In the genomic region with DNA sequence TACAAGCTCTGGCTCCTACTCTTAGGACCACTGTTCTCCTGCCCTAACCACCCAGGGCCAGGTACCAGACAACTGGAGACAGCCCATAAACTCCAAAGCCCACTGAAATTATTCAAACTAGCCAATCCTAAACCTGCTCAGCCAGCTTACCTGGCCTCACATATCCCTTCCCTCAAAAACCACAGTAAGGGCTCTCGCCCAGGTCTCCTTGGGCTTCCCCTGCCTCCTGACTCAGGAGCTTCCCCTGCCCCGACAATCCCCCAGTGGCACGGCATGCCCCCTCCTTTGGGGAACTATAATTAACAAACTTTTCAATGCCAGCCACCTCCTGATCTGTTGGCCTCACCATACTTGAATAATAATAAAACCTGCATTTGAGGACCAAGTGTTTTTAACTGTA, we compare ENCODE assay signal across 22 cellular contexts.
DNase-seq lines count a peak whose midpoint lies in the region; ATAC-seq and TF ChIP-seq lines count a peak whose summit lies in the region.
"Had no signal": no experiment of that assay in that cellular context is flagged by ENCODE, and none has a peak within 500 bp of the region (broad histone marks: within the 10 kb centered on the region; RNA-seq: fewer than 3 reads in every experiment).

No MANE protein-coding gene starts in this region.

- peaks cover 53% of the 10 kb centered on the region for H3K36me3 Mint-ChIP-seq in activated naive CD4-positive, alpha-beta T cell treated with anti-CD3 and anti-CD28 coated beads, Interleukin-2, amount 10 ng/mL, durations not matched to agents 7 days and 5 days
- peaks cover 53% of the 10 kb centered on the region for H3K36me3 Mint-ChIP-seq in stimulated activated memory B cell treated with anti-CD40 and anti-IgM and Interleukin-4, amounts not matched to agents 10 μg/mL and 1 μg/mL and 100 μg/mL, for 72 hours

- H3K4me3 ChIP-seq in KMS-11 (IDR thresholded peaks at IDR 0.05; ENCODE audit: insufficient read depth, low read depth, low read length) (no peak overlapping the region), hepatocyte (no peak overlapping the region), brain microvascular endothelial cell (ENCODE audit: low read depth, low read length) (no peak overlapping the region)
- H3K4me3 ChIP-seq: colonic mucosa, esophagus squamous epithelium, heart right ventricle, lung, psoas muscle, thyroid gland had no signal

- no peak overlapping the region; the same call in 1 of the 2 replicates for H3K27ac ChIP-seq in KMS-11
- H3K27ac ChIP-seq in hepatocyte = peak overlapping the region; percentile 56
- H3K27ac ChIP-seq in brain microvascular endothelial cell = no peak overlapping the region
- H3K27ac ChIP-seq: colonic mucosa, psoas muscle, thyroid gland had no signal

- WGBS in hepatocyte (ENCODE audit: low lambda C conversion rate, missing lambda C conversion rate) = 86% methylated on average over 3 of the region's 3 CpGs

- peaks cover 8% of the 10 kb centered on the region for H3K4me1 Mint-ChIP-seq in activated naive CD4-positive, alpha-beta T cell treated with anti-CD3 and anti-CD28 coated beads, Interleukin-2, amount 10 ng/mL, durations not matched to agents 7 days and 5 days
- H3K4me1 Mint-ChIP-seq in stimulated activated memory B cell treated with anti-CD40 and anti-IgM and Interleukin-4, amounts not matched to agents 10 μg/mL and 1 μg/mL and 100 μg/mL, for 72 hours = peaks cover 28% of the 10 kb centered on the region

- no peaks in the 10 kb centered on the region for H3K9me2 ChIP-seq in hepatocyte (replicated peaks; ENCODE audit: insufficient read depth)

- TF ChIP-seq CTCF in KMS-11 (conservative IDR thresholded peaks at IDR 0.05; ENCODE audit: low read depth, low read length) = no peak
- TF ChIP-seq CTCF in hepatocyte (IDR thresholded peaks at IDR 0.05; ENCODE audit: poor library complexity) = no peak
- no peak for TF ChIP-seq CTCF in brain microvascular endothelial cell (IDR thresholded peaks at IDR 0.05; ENCODE audit: low read depth, low read length, missing control alignments)

- H3K27me3 ChIP-seq in KMS-11 (ENCODE audit: insufficient read depth, low read depth) (no peaks in the 10 kb centered on the region), hepatocyte (no peaks in the 10 kb centered on the region), brain microvascular endothelial cell (replicated peaks) (no peaks in the 10 kb centered on the region)
- H3K27me3 ChIP-seq: colonic mucosa, esophagus squamous epithelium, heart right ventricle, thyroid gland had no signal

- H3K9me3 Mint-ChIP-seq in activated naive CD4-positive, alpha-beta T cell treated with anti-CD3 and anti-CD28 coated beads, Interleukin-2, amount 10 ng/mL, durations not matched to agents 7 days and 5 days = no peaks in the 10 kb centered on the region
- H3K9me3 Mint-ChIP-seq in stimulated activated memory B cell treated with anti-CD40 and anti-IgM and Interleukin-4, amounts not matched to agents 10 μg/mL and 1 μg/mL and 100 μg/mL, for 72 hours = no peaks in the 10 kb centered on the region
- H3K9me3 Mint-ChIP-seq: activated CD4-positive, alpha-beta memory T cell treated with anti-CD3 and anti-CD28 coated beads for 36 hours had no signal

- CTCF ChIA-PET in activated naive CD4-positive, alpha-beta T cell treated with anti-CD3 and anti-CD28 coated beads, Interleukin-2, amount 10 ng/mL, durations not matched to agents 7 days and 5 days (lab: Charles Lee) = interaction anchor here (0.5 kb wide), 1 partner anchor 80 kb away, joined by 3 read pairs; no protein-coding TSS in a partner anchor

- in situ Hi-C loops in brain microvascular endothelial cell (cut with HindIII; ENCODE audit: low pct_ligation_motif_present, low sequenced_read_pairs) = no loop called here

- no peak overlapping the region for H3K9ac ChIP-seq in KMS-11

- H2AFZ ChIP-seq in KMS-11 (ENCODE audit: low read depth) (no peak overlapping the region), hepatocyte (no peak overlapping the region)

- peak overlapping the region; percentile 64 for H3K27ac Mint-ChIP-seq in activated naive CD4-positive, alpha-beta T cell treated with anti-CD3 and anti-CD28 coated beads, Interleukin-2, amount 10 ng/mL, durations not matched to agents 7 days and 5 days
- H3K27ac Mint-ChIP-seq in stimulated activated memory B cell treated with anti-CD40 and anti-IgM and Interleukin-4, amounts not matched to agents 10 μg/mL and 1 μg/mL and 100 μg/mL, for 72 hours = peak overlapping the region; percentile 74

- H3K79me2 ChIP-seq in KMS-11 (ENCODE audit: insufficient read depth, low read depth) (peaks cover 10% of the 10 kb centered on the region; the same call in 1 of the 2 replicates), hepatocyte (no peaks in the 10 kb centered on the region)

- peaks cover 99% of the 10 kb centered on the region for H3K4me1 ChIP-seq in KMS-11 (ENCODE audit: low read depth, poor library complexity, severe bottlenecking)
- H3K4me1 ChIP-seq in hepatocyte (ENCODE audit: insufficient read depth) = peaks cover 19% of the 10 kb centered on the region
- H3K4me1 ChIP-seq: colonic mucosa, psoas muscle had no signal

- DNase-seq in activated naive CD4-positive, alpha-beta T cell treated with anti-CD3 and anti-CD28 coated beads, Interleukin-2, amount 10 ng/mL, durations not matched to agents 7 days and 5 days = no peak
- DNase-seq in activated naive CD4-positive, alpha-beta T cell (lab: John Stamatoyannopoulos, UW) = no peak
- DNase-seq in hepatocyte (ENCODE audit: low spot score) = no peak
- no peak for DNase-seq in brain microvascular endothelial cell
- no peak for DNase-seq in NCI-H1930 (lab: John Stamatoyannopoulos, UW)
- DNase-seq: activated CD4-positive, alpha-beta memory T cell treated with anti-CD3 and anti-CD28 coated beads for 36 hours; activated gamma-delta T cell; colonic mucosa; DMS53; esophagus squamous epithelium; foreskin melanocyte; heart right ventricle; NCI-H2029 treated with DMSO at 0.1 percent for 48 hours; psoas muscle; SHP77; stimulated activated CD4-positive, alpha-beta T cell treated with anti-CD3 and anti-CD28 coated beads, Interleukin-15, amount 100 ng/mL, for 24 hours; stimulated activated naive CD8-positive, alpha-beta T cell treated with anti-CD3 and anti-CD28 coated beads, Interleukin-15, Interleukin-2, amounts not matched to agents 100 U/mL and 50 U/mL, for 24 hours; thyroid gland had no signal

- H4K20me1 ChIP-seq in KMS-11 (ENCODE audit: insufficient read depth) = no peaks in the 10 kb centered on the region
- no peaks in the 10 kb centered on the region for H4K20me1 ChIP-seq in hepatocyte (ENCODE audit: insufficient read depth, poor library complexity, severe bottlenecking)

- no peak overlapping the region for H3K4me3 Mint-ChIP-seq in activated naive CD4-positive, alpha-beta T cell treated with anti-CD3 and anti-CD28 coated beads, Interleukin-2, amount 10 ng/mL, durations not matched to agents 7 days and 5 days
- no peak overlapping the region for H3K4me3 Mint-ChIP-seq in stimulated activated memory B cell treated with anti-CD40 and anti-IgM and Interleukin-4, amounts not matched to agents 10 μg/mL and 1 μg/mL and 100 μg/mL, for 72 hours
- H3K4me3 Mint-ChIP-seq: activated CD4-positive, alpha-beta memory T cell treated with anti-CD3 and anti-CD28 coated beads for 36 hours had no signal

- ATAC-seq in stimulated activated memory B cell treated with anti-CD40 and anti-IgM and Interleukin-4, amounts not matched to agents 10 μg/mL and 1 μg/mL and 100 μg/mL, for 72 hours = no peak
- ATAC-seq in HG02759 (IDR thresholded peaks at IDR 0.05; ENCODE audit: unreplicated experiment) = no peak
- ATAC-seq: psoas muscle; stimulated activated naive CD8-positive, alpha-beta T cell treated with anti-CD3 and anti-CD28 coated beads, Interleukin-15, Interleukin-2, amounts not matched to agents 100 U/mL and 50 U/mL, for 24 hours had no signal

- H3K4me2 ChIP-seq in KMS-11 (peak overlapping the region; percentile 96; the same call in 1 of the 2 replicates), hepatocyte (no peak overlapping the region)

- no peaks in the 10 kb centered on the region for H3K27me3 Mint-ChIP-seq in activated naive CD4-positive, alpha-beta T cell treated with anti-CD3 and anti-CD28 coated beads, Interleukin-2, amount 10 ng/mL, durations not matched to agents 7 days and 5 days
- H3K27me3 Mint-ChIP-seq in stimulated activated memory B cell treated with anti-CD40 and anti-IgM and Interleukin-4, amounts not matched to agents 10 μg/mL and 1 μg/mL and 100 μg/mL, for 72 hours = no peaks in the 10 kb centered on the region
- H3K27me3 Mint-ChIP-seq: activated CD4-positive, alpha-beta memory T cell treated with anti-CD3 and anti-CD28 coated beads for 36 hours had no signal

- H3K36me3 ChIP-seq in KMS-11 (ENCODE audit: insufficient read depth) = no peaks in the 10 kb centered on the region
- no peaks in the 10 kb centered on the region for H3K36me3 ChIP-seq in hepatocyte (replicated peaks; ENCODE audit: insufficient read depth, low read depth)
- H3K36me3 ChIP-seq in brain microvascular endothelial cell (replicated peaks) = no peaks in the 10 kb centered on the region
- H3K36me3 ChIP-seq: colonic mucosa, esophagus squamous epithelium, thyroid gland had no signal

- no peaks in the 10 kb centered on the region for H3K9me3 ChIP-seq in hepatocyte (ENCODE audit: low read depth)
- H3K9me3 ChIP-seq: colonic mucosa, esophagus squamous epithelium, heart right ventricle, psoas muscle, thyroid gland had no signal
